20 cellular contexts compared by ENCODE assay signal in the genomic region with DNA sequence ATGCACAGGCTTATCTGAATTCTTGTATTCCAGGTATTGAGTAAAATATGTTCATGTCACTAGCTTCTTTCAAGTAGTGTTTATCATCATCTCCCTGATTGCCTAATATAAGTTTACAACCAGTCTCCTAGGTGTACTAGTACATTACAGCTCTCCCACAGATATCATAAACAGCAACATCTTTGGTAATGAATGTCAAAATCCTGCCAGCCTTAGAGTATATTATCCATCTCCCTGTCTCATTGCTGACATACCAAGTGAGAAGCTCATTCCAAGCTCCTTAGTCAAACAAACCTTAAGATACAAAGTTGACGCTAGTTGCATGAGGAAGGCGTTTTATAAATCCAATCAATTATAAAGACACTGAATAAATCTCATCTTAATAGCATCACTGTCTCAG.
DNase-seq lines count a peak whose midpoint lies in the region; ATAC-seq, FAIRE-seq and TF ChIP-seq lines count a peak whose summit lies in the region.
"Had no signal": no experiment of that assay in that cellular context is flagged by ENCODE, and none has a peak within 500 bp of the region (broad histone marks: within the 10 kb centered on the region; RNA-seq: fewer than 3 reads in every experiment).

No MANE protein-coding gene starts in this region.

- TF ChIP-seq EP300 in neural cell (conservative IDR thresholded peaks at IDR 0.05; ENCODE audit: poor library complexity, severe bottlenecking) = peak; percentile 28

- no peaks in the 10 kb centered on the region for H3F3A ChIP-seq in neural cell (ENCODE audit: insufficient read depth, low read length, poor library complexity, severe bottlenecking)

- H3K36me3 ChIP-seq in RWPE2 (ENCODE audit: low read depth) (0 out of 2 replicates have a peak, but pooled peaks cover 3% of the 10 kb centered on the region), neural cell (ENCODE audit: insufficient read depth, low read length) (no peaks in the 10 kb centered on the region)
- H3K36me3 ChIP-seq: BE2C had no signal

- no peak overlapping the region for H3K27ac ChIP-seq in RWPE2 (ENCODE audit: poor library complexity, severe bottlenecking)
- H3K27ac ChIP-seq in neural cell (ENCODE audit: low read length) = no peak overlapping the region

- no peaks in the 10 kb centered on the region for H3K4me1 ChIP-seq in RWPE2 (ENCODE audit: insufficient read depth, poor library complexity, severe bottlenecking)
- H3K4me1 ChIP-seq: BE2C had no signal

- H3K79me2 ChIP-seq in neural cell (replicated peaks; ENCODE audit: insufficient read depth, low read length) = no peaks in the 10 kb centered on the region

- in situ Hi-C loops in GM13976 (cut with MboI; ENCODE audit: low sequenced_read_pairs, unreplicated experiment) = no loop called here

- no peaks in the 10 kb centered on the region for H3K27me3 ChIP-seq in RWPE2 (ENCODE audit: insufficient read depth, poor library complexity, severe bottlenecking)
- H3K27me3 ChIP-seq in neural cell (ENCODE audit: insufficient read depth, low read depth, low read length) = no peaks in the 10 kb centered on the region
- H3K27me3 ChIP-seq: BE2C had no signal

- no peaks in the 10 kb centered on the region for H3K9me2 ChIP-seq in neural cell (ENCODE audit: insufficient read depth, low read length)

- TF ChIP-seq CTCF in RWPE2 (IDR thresholded peaks at IDR 0.05; ENCODE audit: poor library complexity, severe bottlenecking) = no peak
- no peak for TF ChIP-seq CTCF in epithelial cell of esophagus (IDR thresholded peaks at IDR 0.05; ENCODE audit: insufficient read depth, low read depth, low read length, missing control alignments)
- TF ChIP-seq CTCF in neural cell (IDR thresholded peaks at IDR 0.05; ENCODE audit: poor library complexity, severe bottlenecking) = no peak
- TF ChIP-seq CTCF in GM13976 (IDR thresholded peaks at IDR 0.05; ENCODE audit: borderline replicate concordance, control extremely low read depth, extremely low read depth, insufficient read depth, missing control alignments) = no peak

- H3K4me3 ChIP-seq in RWPE2 (ENCODE audit: severe bottlenecking) (no peak overlapping the region), epithelial cell of esophagus (ENCODE audit: low read length) (no peak overlapping the region), neural cell (ENCODE audit: low read length) (no peak overlapping the region)

- FAIRE-seq in H54 (lab: Jason Lieb, UNC) = peak; percentile 43
- FAIRE-seq: HepG2 had no signal

- H4K20me1 ChIP-seq in neural cell (ENCODE audit: insufficient read depth) = no peaks in the 10 kb centered on the region

- no peak for TF ChIP-seq POLR2A in H54 (IDR thresholded peaks at IDR 0.05; ENCODE audit: low read depth, low read length)

- no peaks in the 10 kb centered on the region for H3K9me3 ChIP-seq in RWPE2 (ENCODE audit: severe bottlenecking)
- no peaks in the 10 kb centered on the region for H3K9me3 ChIP-seq in neural cell (ENCODE audit: low read length)
- H3K9me3 ChIP-seq: BE2C had no signal

- H3K4me2 ChIP-seq in neural cell (ENCODE audit: low read length) = no peak overlapping the region

- H2AFZ ChIP-seq in neural cell (ENCODE audit: low read depth, low read length) = no peak overlapping the region

- DNase-seq in H54 (ENCODE audit: insufficient read length, low spot score) (no peak), RWPE2 (ENCODE audit: low spot score) (no peak), epithelial cell of esophagus (ENCODE audit: low read depth) (peak; percentile 7), GM13976 (ENCODE audit: low spot score) (no peak)
- no peak for DNase-seq in activated effector memory CD4-positive, alpha-beta T cell treated with anti-CD3 and anti-CD28 coated beads, Interleukin-2, amount 50 U/mL, for 16 hours
- DNase-seq: BE2C, DMS79, H7, HFFc6, KBM-7, NCI-H1092 treated with DMSO at 0.1 percent for 48 hours, NCI-H146, NCI-H2029, NCI-H2227 treated with DMSO at 0.1 percent for 48 hours, NCI-H510A treated with DMSO at 0.1 percent for 48 hours, NCI-H748 treated with DMSO at 0.1 percent for 48 hours had no signal

- H3K9ac ChIP-seq in neural cell (ENCODE audit: low read length) = no peak overlapping the region

- ATAC-seq in RWPE2 (ENCODE audit: low read depth) = peak; percentile 31; the same call in 1 of the 3 replicates
- ATAC-seq in GM19023 (IDR thresholded peaks at IDR 0.05; ENCODE audit: unreplicated experiment) = no peak
- ATAC-seq: HepG2, Panc1 had no signal

- TF ChIP-seq RAD21 in neural cell (conservative IDR thresholded peaks at IDR 0.05) = no peak

TF ChIP-seq in neural cell, 6 proteins besides CTCF, POLR2A, EP300 and RAD21:
- TF ChIP-seq POLR2AphosphoS5 (IDR thresholded peaks at IDR 0.05) = no peak
- no peak for TF ChIP-seq SMC3 (conservative IDR thresholded peaks at IDR 0.05; ENCODE audit: poor library complexity)
- TF ChIP-seq EZH2 (IDR thresholded peaks at IDR 0.05; ENCODE audit: borderline replicate concordance, insufficient read depth, low read length, poor library complexity, severe bottlenecking) = no peak
- no peak for TF ChIP-seq TAF1 (IDR thresholded peaks at IDR 0.05; ENCODE audit: low read depth)
- TF ChIP-seq, protein P1, sequence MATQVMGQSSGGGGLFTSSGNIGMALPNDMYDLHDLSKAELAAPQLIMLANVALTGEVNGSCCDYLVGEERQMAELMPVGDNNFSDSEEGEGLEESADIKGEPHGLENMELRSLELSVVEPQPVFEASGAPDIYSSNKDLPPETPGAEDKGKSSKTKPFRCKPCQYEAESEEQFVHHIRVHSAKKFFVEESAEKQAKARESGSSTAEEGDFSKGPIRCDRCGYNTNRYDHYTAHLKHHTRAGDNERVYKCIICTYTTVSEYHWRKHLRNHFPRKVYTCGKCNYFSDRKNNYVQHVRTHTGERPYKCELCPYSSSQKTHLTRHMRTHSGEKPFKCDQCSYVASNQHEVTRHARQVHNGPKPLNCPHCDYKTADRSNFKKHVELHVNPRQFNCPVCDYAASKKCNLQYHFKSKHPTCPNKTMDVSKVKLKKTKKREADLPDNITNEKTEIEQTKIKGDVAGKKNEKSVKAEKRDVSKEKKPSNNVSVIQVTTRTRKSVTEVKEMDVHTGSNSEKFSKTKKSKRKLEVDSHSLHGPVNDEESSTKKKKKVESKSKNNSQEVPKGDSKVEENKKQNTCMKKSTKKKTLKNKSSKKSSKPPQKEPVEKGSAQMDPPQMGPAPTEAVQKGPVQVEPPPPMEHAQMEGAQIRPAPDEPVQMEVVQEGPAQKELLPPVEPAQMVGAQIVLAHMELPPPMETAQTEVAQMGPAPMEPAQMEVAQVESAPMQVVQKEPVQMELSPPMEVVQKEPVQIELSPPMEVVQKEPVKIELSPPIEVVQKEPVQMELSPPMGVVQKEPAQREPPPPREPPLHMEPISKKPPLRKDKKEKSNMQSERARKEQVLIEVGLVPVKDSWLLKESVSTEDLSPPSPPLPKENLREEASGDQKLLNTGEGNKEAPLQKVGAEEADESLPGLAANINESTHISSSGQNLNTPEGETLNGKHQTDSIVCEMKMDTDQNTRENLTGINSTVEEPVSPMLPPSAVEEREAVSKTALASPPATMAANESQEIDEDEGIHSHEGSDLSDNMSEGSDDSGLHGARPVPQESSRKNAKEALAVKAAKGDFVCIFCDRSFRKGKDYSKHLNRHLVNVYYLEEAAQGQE (IDR thresholded peaks at IDR 0.05; ENCODE audit: borderline replicate concordance) = no peak
TF ChIP-seq in neural cell: peak in this region for 0.
